31 cellular contexts compared by ENCODE assay signal in genomic region chr10:85864173-85864549, GRCh38.
DNase-seq lines count a peak whose midpoint lies in the region; ATAC-seq and TF ChIP-seq lines count a peak whose summit lies in the region.
"Had no signal": no experiment of that assay in that cellular context is flagged by ENCODE, and none has a peak within 500 bp of the region (broad histone marks: within the 10 kb centered on the region; RNA-seq: fewer than 3 reads in every experiment).

No MANE protein-coding gene starts in this region.

- POLR2A ChIA-PET in activated CD8-positive, alpha-beta T cell treated with anti-CD3 and anti-CD28 coated beads for 36 hours (lab: Charles Lee) = no interaction called here

- H3K9me3 ChIP-seq in left ventricle myocardium inferior (replicated peaks) = no peaks in the 10 kb centered on the region
- no peaks in the 10 kb centered on the region for H3K9me3 ChIP-seq in right lobe of liver
- H3K9me3 ChIP-seq in skeletal muscle tissue (ENCODE audit: control insufficient read depth in 3 of 3, low read length in 3 of 3) = no peaks in the 10 kb centered on the region
- H3K9me3 ChIP-seq: A549, HAP-1 had no signal

- no peak overlapping the region for H3K9ac ChIP-seq in skeletal muscle tissue (ENCODE audit: low read depth in 1 of 3, low read length in 3 of 3)

- H3K4me1 Mint-ChIP-seq in activated CD8-positive, alpha-beta T cell treated with anti-CD3 and anti-CD28 coated beads for 36 hours (ENCODE audit: low read depth) = no peaks in the 10 kb centered on the region
- H3K4me1 Mint-ChIP-seq: activated naive CD4-positive, alpha-beta T cell treated with anti-CD3 and anti-CD28 coated beads, Interleukin-2, amount 10 ng/mL, durations not matched to agents 7 days and 5 days; naive thymus-derived CD8-positive, alpha-beta T cell had no signal

- TF ChIP-seq POLR2A in right lobe of liver (IDR thresholded peaks at IDR 0.05) = no peak

- no peaks in the 10 kb centered on the region for H3K9me3 Mint-ChIP-seq in activated CD8-positive, alpha-beta T cell treated with anti-CD3 and anti-CD28 coated beads for 36 hours
- H3K9me3 Mint-ChIP-seq: activated naive CD4-positive, alpha-beta T cell treated with anti-CD3 and anti-CD28 coated beads, Interleukin-2, amount 10 ng/mL, durations not matched to agents 7 days and 5 days; activated T-helper 1 cell treated with anti-CD3 and anti-CD28 coated beads, Interleukin-12 subunit alpha, Interleukin-12 subunit beta, Interleukin-2, Interleukin-4 antibody, amounts not matched to agents 30 ng/mL and 10 ng/mL and 1 ng/mL, durations not matched to agents 14 hours and 24 hours and 36 hours; CD4-positive, alpha-beta T cell; naive thymus-derived CD8-positive, alpha-beta T cell had no signal

- WGBS in right lobe of liver (ENCODE audit: insufficient coverage, low coverage, low lambda C conversion rate, missing lambda C conversion rate) = 40% methylated on average over 1 of the region's 5 CpGs

- intact Hi-C loops in Right ventricle myocardium superior (cut with DNase I) = no loop called here
- intact Hi-C loops in left ventricle myocardium inferior (cut with micrococcal nuclease) = no loop called here
- intact Hi-C loops in right lobe of liver (cut with DNase I) = no loop called here
- intact Hi-C loops in activated CD8-positive, alpha-beta T cell treated with anti-CD3 and anti-CD28 coated beads for 36 hours (cut with micrococcal nuclease) = no loop called here

- H3K36me3 Mint-ChIP-seq in activated CD8-positive, alpha-beta T cell treated with anti-CD3 and anti-CD28 coated beads for 36 hours (ENCODE audit: low read depth) = no peaks in the 10 kb centered on the region
- H3K36me3 Mint-ChIP-seq: activated naive CD4-positive, alpha-beta T cell treated with anti-CD3 and anti-CD28 coated beads, Interleukin-2, amount 10 ng/mL, durations not matched to agents 7 days and 5 days; naive thymus-derived CD8-positive, alpha-beta T cell had no signal

- TF ChIP-seq CTCF in left ventricle myocardium inferior (IDR thresholded peaks at IDR 0.05; ENCODE audit: borderline replicate concordance) (no peak), right lobe of liver (IDR thresholded peaks at IDR 0.05) (no peak)
- TF ChIP-seq CTCF in activated CD8-positive, alpha-beta T cell treated with anti-CD3 and anti-CD28 coated beads for 36 hours (IDR thresholded peaks at IDR 0.05) = no peak

- CTCF ChIA-PET in activated CD8-positive, alpha-beta T cell treated with anti-CD3 and anti-CD28 coated beads for 36 hours (lab: Charles Lee) = no interaction called here

- no peak overlapping the region for H3K27ac Mint-ChIP-seq in activated CD8-positive, alpha-beta T cell treated with anti-CD3 and anti-CD28 coated beads for 36 hours
- H3K27ac Mint-ChIP-seq: activated T-helper 1 cell treated with anti-CD3 and anti-CD28 coated beads, Interleukin-12 subunit alpha, Interleukin-12 subunit beta, Interleukin-2, Interleukin-4 antibody, amounts not matched to agents 30 ng/mL and 10 ng/mL and 1 ng/mL, durations not matched to agents 14 hours and 24 hours and 36 hours; CD4-positive, alpha-beta T cell; naive thymus-derived CD8-positive, alpha-beta T cell had no signal

- peaks cover 9% of the 10 kb centered on the region for H3K27me3 Mint-ChIP-seq in activated CD8-positive, alpha-beta T cell treated with anti-CD3 and anti-CD28 coated beads for 36 hours

- H3K4me3 ChIP-seq in left ventricle myocardium inferior (no peak overlapping the region), right lobe of liver (no peak overlapping the region), skeletal muscle tissue (ENCODE audit: low read length in 3 of 3) (no peak overlapping the region)
- H3K4me3 ChIP-seq: A549, HAP-1, SJSA1 had no signal

- ATAC-seq in Right ventricle myocardium superior (ENCODE audit: poor library complexity) = peak; percentile 65
- ATAC-seq in right lobe of liver = peak; percentile 76 to 94 (median 92)
- no peak for ATAC-seq in activated CD8-positive, alpha-beta T cell treated with anti-CD3 and anti-CD28 coated beads for 36 hours
- no peak for ATAC-seq in HG02852 (IDR thresholded peaks at IDR 0.05; ENCODE audit: unreplicated experiment)
- ATAC-seq: A549; esophagus mucosa; naive thymus-derived CD8-positive, alpha-beta T cell had no signal

- H3K4me1 ChIP-seq in left ventricle myocardium inferior (peaks cover 6% of the 10 kb centered on the region), right lobe of liver (peaks cover 0 to 5% (median 0%) of the 10 kb centered on the region in 4 donors), skeletal muscle tissue (ENCODE audit: control insufficient read depth in 3 of 3, insufficient read depth in 3 of 3, low read length in 3 of 3) (peaks cover 11 to 14% (median 11%) of the 10 kb centered on the region in 3 donors)
- H3K4me1 ChIP-seq: A549, HAP-1, SJSA1 had no signal

- H3K27me3 ChIP-seq in left ventricle myocardium inferior (ENCODE audit: low read depth) (peaks cover 3% of the 10 kb centered on the region), right lobe of liver (no peaks in the 10 kb centered on the region), skeletal muscle tissue (ENCODE audit: control insufficient read depth in 3 of 3, insufficient read depth in 3 of 3, low read length in 3 of 3) (peaks cover 0 to 2% (median 0%) of the 10 kb centered on the region in 3 donors)
- H3K27me3 ChIP-seq: SJSA1 had no signal

- H3K36me3 ChIP-seq in left ventricle myocardium inferior (no peaks in the 10 kb centered on the region), right lobe of liver (no peaks in the 10 kb centered on the region), skeletal muscle tissue (ENCODE audit: control insufficient read depth in 3 of 3, insufficient read depth in 3 of 3, low read length in 3 of 3) (no peaks in the 10 kb centered on the region)
- H3K36me3 ChIP-seq: HAP-1, SJSA1 had no signal

- DNase-seq in Right ventricle myocardium superior (no peak), left ventricle myocardium inferior (no peak), ecto neural progenitor cell (ENCODE audit: low spot score) (peak; percentile 40), right lobe of liver (peak; percentile 52 to 76 (median 60))
- DNase-seq in activated CD8-positive, alpha-beta T cell treated with anti-CD3 and anti-CD28 coated beads for 36 hours = no peak
- no peak for DNase-seq in activated CD4-positive, CD25-positive, alpha-beta regulatory T cell treated with anti-CD3 and anti-CD28 coated beads, Interleukin-2, amount 50 U/mL, for 72 hours
- DNase-seq: activated CD4-positive, alpha-beta T cell treated with anti-CD3 and anti-CD28 coated beads, Interleukin-2, amount 50 U/mL, for 4 hours; activated CD4-positive, CD25-positive, alpha-beta regulatory T cell; activated naive CD4-positive, alpha-beta T cell treated with anti-CD3 and anti-CD28 coated beads, Interleukin-2, amount 10 ng/mL, durations not matched to agents 7 days and 5 days; AML-193; amniotic stem cell; CD4-positive, alpha-beta T cell; DMS153; foreskin melanocyte; hippocampal formation; Karpas-422; midbrain; naive thymus-derived CD8-positive, alpha-beta T cell; NCI-H1436; NCI-H510A treated with DMSO at 0.1 percent for 48 hours; retina; stimulated activated CD4-positive, alpha-beta T cell treated with anti-CD3 and anti-CD28 coated beads, Interleukin-12 subunit alpha, Interleukin-12 subunit beta, amount 100 ng/mL, for 4 hours; stimulated activated CD4-positive, alpha-beta T cell treated with anti-CD3 and anti-CD28 coated beads, Interleukin-4, amount 100 ng/mL, for 1 hour; trophoblast cell had no signal

- H3K27ac ChIP-seq in left ventricle myocardium inferior (replicated peaks) (no peak overlapping the region), right lobe of liver (no peak overlapping the region), skeletal muscle tissue (ENCODE audit: low read depth, low read length) (peak overlapping the region; percentile 43)
- H3K27ac ChIP-seq: A549, SJSA1 had no signal

- H3K4me3 Mint-ChIP-seq in activated CD8-positive, alpha-beta T cell treated with anti-CD3 and anti-CD28 coated beads for 36 hours = no peak overlapping the region
- H3K4me3 Mint-ChIP-seq: activated naive CD4-positive, alpha-beta T cell treated with anti-CD3 and anti-CD28 coated beads, Interleukin-2, amount 10 ng/mL, durations not matched to agents 7 days and 5 days; activated T-helper 1 cell treated with anti-CD3 and anti-CD28 coated beads, Interleukin-12 subunit alpha, Interleukin-12 subunit beta, Interleukin-2, Interleukin-4 antibody, amounts not matched to agents 30 ng/mL and 10 ng/mL and 1 ng/mL, durations not matched to agents 14 hours and 24 hours and 36 hours; CD4-positive, alpha-beta T cell; naive thymus-derived CD8-positive, alpha-beta T cell had no signal

Comparison
In these comparisons a context has a peak if more than half of its experiments do, and no peak if none do; other contexts are left out.
1. ATAC-seq: peak in Right ventricle myocardium superior (single experiment) and right lobe of liver (4 of 4); none in activated CD8-positive, alpha-beta T cell treated with anti-CD3 and anti-CD28 coated beads for 36 hours (single experiment) and HG02852 (single experiment).
2. DNase-seq: peak in ecto neural progenitor cell (single experiment) and right lobe of liver (3 of 3); none in Right ventricle myocardium superior (single experiment), left ventricle myocardium inferior (single experiment), activated CD8-positive, alpha-beta T cell treated with anti-CD3 and anti-CD28 coated beads for 36 hours (single experiment) and activated CD4-positive, CD25-positive, alpha-beta regulatory T cell treated with anti-CD3 and anti-CD28 coated beads, Interleukin-2, amount 50 U/mL, for 72 hours (single experiment).